ENCODE assay signal across 33 cellular contexts in the genomic region with DNA sequence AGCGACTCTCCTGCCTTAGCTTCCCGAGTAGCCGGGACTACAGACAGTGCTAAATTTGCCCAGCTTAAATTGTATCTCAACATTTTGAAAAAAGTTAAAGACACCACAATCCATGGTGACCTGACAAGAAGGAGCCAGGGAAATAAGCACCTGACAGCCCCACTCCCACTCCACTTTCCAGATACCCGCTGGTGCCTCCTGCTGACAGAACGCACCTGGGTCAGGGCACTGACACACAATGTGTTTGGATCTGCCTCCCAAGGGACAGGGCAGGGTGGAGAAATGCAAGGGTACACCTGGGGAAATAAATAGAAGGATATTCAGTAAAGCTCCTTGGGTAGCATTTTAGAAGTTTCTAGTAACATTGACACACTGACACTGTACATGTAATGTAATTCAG. TPM values are rescaled to one million over a fixed set of nuclear protein-coding genes. Genes with fewer than 3 reads are reported as not detected.
"Had no signal": no experiment of that assay in that cellular context is flagged by ENCODE, and none has a peak within 500 bp of the region (broad histone marks: within the 10 kb centered on the region; RNA-seq: fewer than 3 reads in every experiment).

No MANE protein-coding gene starts in this region.

- H3K36me3 ChIP-seq: left lung, lower lobe of right lung, right atrium auricular region, right lobe of liver, spleen, suprapubic skin, thoracic aorta, tibial artery, vagina had no signal

- H3K4me1 Mint-ChIP-seq: nephron; stimulated activated effector memory CD8-positive, alpha-beta T cell treated with anti-CD3 and anti-CD28 coated beads, Interleukin-12 subunit alpha, Interleukin-12 subunit beta, amount 100 ng/mL, for 72 hours had no signal

- H3K9me3 ChIP-seq: left lung, lower lobe of right lung, right atrium auricular region, right lobe of liver, spleen, suprapubic skin, thoracic aorta, tibial artery, vagina had no signal

- H3K27ac Mint-ChIP-seq: naive thymus-derived CD8-positive, alpha-beta T cell; nephron; progenitor cell of endocrine pancreas; stimulated activated effector memory CD8-positive, alpha-beta T cell treated with anti-CD3 and anti-CD28 coated beads, Interleukin-12 subunit alpha, Interleukin-12 subunit beta, amount 100 ng/mL, for 72 hours; stimulated activated naive CD8-positive, alpha-beta T cell treated with anti-CD3 and anti-CD28 coated beads, Interleukin-15, Interleukin-2, amounts not matched to agents 100 ng/mL and 50 ng/mL, for 24 hours had no signal

- H3K27me3 ChIP-seq: left lung, right atrium auricular region, right lobe of liver, spleen, suprapubic skin, tibial artery, vagina had no signal

- H3K27me3 Mint-ChIP-seq: naive thymus-derived CD8-positive, alpha-beta T cell; stimulated activated naive CD8-positive, alpha-beta T cell treated with anti-CD3 and anti-CD28 coated beads, Interleukin-15, Interleukin-2, amounts not matched to agents 100 ng/mL and 50 ng/mL, for 24 hours had no signal

- DNase-seq: hypothalamus; islet precursor cell; left cardiac atrium; left lung; lower lobe of right lung; mammary epithelial cell; mesenchymal stem cell; naive thymus-derived CD8-positive, alpha-beta T cell; nucleus accumbens; right lobe of liver; spleen; stimulated activated CD4-positive, alpha-beta T cell treated with anti-CD3 and anti-CD28 coated beads, Interleukin-4, amount 100 ng/mL, for 24 hours; stimulated activated naive CD4-positive, alpha-beta T cell; tibial artery; trophoblast cell had no signal

- H3K36me3 Mint-ChIP-seq: naive thymus-derived CD8-positive, alpha-beta T cell; stimulated activated effector memory CD8-positive, alpha-beta T cell treated with anti-CD3 and anti-CD28 coated beads, Interleukin-12 subunit alpha, Interleukin-12 subunit beta, amount 100 ng/mL, for 72 hours had no signal

- H3K79me2 ChIP-seq: parathyroid adenoma had no signal

- ATAC-seq: left lung; lower lobe of right lung; naive thymus-derived CD8-positive, alpha-beta T cell; right lobe of liver; stimulated activated effector memory CD8-positive, alpha-beta T cell treated with anti-CD3 and anti-CD28 coated beads, Interleukin-12 subunit alpha, Interleukin-12 subunit beta, amount 100 ng/mL, for 72 hours had no signal

- H2AFZ ChIP-seq: parathyroid adenoma had no signal

- H3K4me3 Mint-ChIP-seq: naive thymus-derived CD8-positive, alpha-beta T cell; nephron; neural crest cell; stimulated activated effector memory CD8-positive, alpha-beta T cell treated with anti-CD3 and anti-CD28 coated beads, Interleukin-12 subunit alpha, Interleukin-12 subunit beta, amount 100 ng/mL, for 72 hours; stimulated activated naive CD8-positive, alpha-beta T cell treated with anti-CD3 and anti-CD28 coated beads, Interleukin-15, Interleukin-2, amounts not matched to agents 100 ng/mL and 50 ng/mL, for 24 hours had no signal

- H3K9me3 Mint-ChIP-seq: naive thymus-derived CD8-positive, alpha-beta T cell; nephron; neural crest cell; stimulated activated effector memory CD8-positive, alpha-beta T cell treated with anti-CD3 and anti-CD28 coated beads, Interleukin-12 subunit alpha, Interleukin-12 subunit beta, amount 100 ng/mL, for 72 hours; stimulated activated naive CD8-positive, alpha-beta T cell treated with anti-CD3 and anti-CD28 coated beads, Interleukin-15, Interleukin-2, amounts not matched to agents 100 ng/mL and 50 ng/mL, for 24 hours had no signal

- H3K4me3 ChIP-seq: left lung, lower lobe of right lung, right atrium auricular region, right lobe of liver, skin epidermis, spleen, suprapubic skin, thoracic aorta, tibial artery, vagina had no signal

- H3K27ac ChIP-seq: left lung, lower lobe of right lung, parathyroid adenoma, right atrium auricular region, right lobe of liver, skin epidermis, spleen, suprapubic skin, thoracic aorta, tibial artery, vagina had no signal

- H3K4me1 ChIP-seq: left lung, lower lobe of right lung, parathyroid adenoma, right atrium auricular region, spleen, vagina had no signal

RNA-seq across cellular contexts. Expression of gene OPN4, which starts 58.9 kb away (rescaled TPM):
- total RNA-seq: kidney epithelial cell; left lung; liver; lower lobe of right lung; mammary epithelial cell; mucosa of gallbladder; naive thymus-derived CD8-positive, alpha-beta T cell; neural crest cell; osteocyte; progenitor cell of endocrine pancreas; pulmonary artery endothelial cell; renal cortical epithelial cell; right lobe of liver; spleen; thoracic aorta; urinary bladder; vagina had no signal
- polyA plus RNA-seq: liver; mammary epithelial cell; naive thymus-derived CD8-positive, alpha-beta T cell; spleen had no signal
